ENCODE assay signal across 24 cellular contexts in genomic region chr3:74445541-74445940, GRCh38.
"Had no signal": no experiment of that assay in that cellular context is flagged by ENCODE, and none has a peak within 500 bp of the region (broad histone marks: within the 10 kb centered on the region; RNA-seq: fewer than 3 reads in every experiment).

No MANE protein-coding gene starts in this region.

- H3K4me3 ChIP-seq: esophagus squamous epithelium, gastroesophageal sphincter, heart left ventricle, hepatocyte, left lung, mucosa of descending colon, neural progenitor cell, right lobe of liver, suprapubic skin had no signal

- H3K36me3 ChIP-seq: esophagus squamous epithelium, gastroesophageal sphincter, heart left ventricle, left lung, neural progenitor cell, right lobe of liver, suprapubic skin had no signal

- H3K79me2 ChIP-seq: hepatocyte, parathyroid adenoma had no signal

- H3K9ac ChIP-seq: neural progenitor cell, parathyroid adenoma had no signal

- H3K4me2 ChIP-seq: hepatocyte, neural progenitor cell had no signal

- H2AFZ ChIP-seq: hepatocyte, neural progenitor cell, parathyroid adenoma had no signal

- H3K9me3 ChIP-seq: esophagus squamous epithelium, gastroesophageal sphincter, heart left ventricle, left lung, mucosa of descending colon, right lobe of liver had no signal

- H3K27ac ChIP-seq: esophagus squamous epithelium, foreskin keratinocyte, gastroesophageal sphincter, heart left ventricle, hepatocyte, left lung, neural progenitor cell, parathyroid adenoma, right lobe of liver, suprapubic skin had no signal

- H3K4me1 ChIP-seq: esophagus squamous epithelium, foreskin keratinocyte, heart left ventricle, left lung, neural progenitor cell, parathyroid adenoma, right lobe of liver, suprapubic skin had no signal

- H3K27me3 ChIP-seq: esophagus squamous epithelium, foreskin keratinocyte, gastroesophageal sphincter, heart left ventricle, hepatocyte, left lung, neural progenitor cell, right lobe of liver, suprapubic skin had no signal

- DNase-seq: cortex of kidney; effector memory CD8-positive, alpha-beta T cell; erythroblast; esophagus squamous epithelium; foreskin keratinocyte; heart left ventricle; left cardiac atrium; mesenchymal stem cell; mucosa of descending colon; naive B cell; right lobe of liver; small intestine; stimulated activated CD4-positive, alpha-beta T cell treated with anti-CD3 and anti-CD28 coated beads, Interleukin-15, amount 100 ng/mL, for 24 hours; stimulated activated CD4-positive, alpha-beta T cell treated with anti-CD3 and anti-CD28 coated beads, Interleukin-2, amount 100 ng/mL, for 48 hours; stimulated activated naive CD4-positive, alpha-beta T cell; stimulated activated naive CD8-positive, alpha-beta T cell treated with anti-CD3 and anti-CD28 coated beads, Interleukin-15, amount 100 ng/mL, for 72 hours; trophoblast cell had no signal

- ATAC-seq: effector memory CD8-positive, alpha-beta T cell; foreskin keratinocyte; gastroesophageal sphincter; heart left ventricle; left cardiac atrium; left lung; mucosa of descending colon; natural killer cell treated with Interleukin-12 subunit alpha and Interleukin-12 subunit beta and Interleukin-15 and Interleukin-18, amount 100 ng/mL, for 72 hours; right lobe of liver; stimulated activated naive CD8-positive, alpha-beta T cell treated with anti-CD3 and anti-CD28 coated beads, Interleukin-15, amount 100 ng/mL, for 72 hours had no signal
